ENCODE assay signal across 8 cellular contexts in genomic region chr17:50101346-50102163, GRCh38. TPM values are rescaled to one million over a fixed set of nuclear protein-coding genes. Genes with fewer than 3 reads are reported as not detected.
DNase-seq lines count a peak whose midpoint lies in the region; ATAC-seq, FAIRE-seq and TF ChIP-seq lines count a peak whose summit lies in the region.

No MANE protein-coding gene starts in this region.

- WGBS in body of pancreas, 2 donors = 34 to 39% methylated on average over 11 to 17 of the region's 17 CpGs
- WGBS in small intestine, 3 donors = 16 to 53% (median 34%) methylated on average over 17 of the region's 17 CpGs

- peak in 68 of 76 experiments; percentile 17 to 90 (median 63) for DNase-seq in HUDEP-2 (lab: John Stamatoyannopoulos, UW; ENCODE audit: unreplicated experiment in 76 of 76)
- peak; percentile 27 to 88 (median 66) for DNase-seq in body of pancreas
- DNase-seq in small intestine = peak; percentile 93
- no peak for DNase-seq in T-helper 2 cell
- no peak for DNase-seq in activated T-cell treated with anti-CD3 and anti-CD28 coated beads for 4 hours

- ATAC-seq in body of pancreas = peak; percentile 15
- ATAC-seq in HG02973 (IDR thresholded peaks at IDR 0.05; ENCODE audit: unreplicated experiment) = no peak
- ATAC-seq in HG02623 (IDR thresholded peaks at IDR 0.05; ENCODE audit: unreplicated experiment) = no peak

- intact Hi-C loops in body of pancreas (cut with DNase I) = no loop called here

- H3K4me3 ChIP-seq in body of pancreas (no peak overlapping the region), small intestine (ENCODE audit: low read depth in 1 of 2, low read length in 2 of 2) (peak overlapping the region in 1 of 2 donors; percentile 5)

- H3K36me3 ChIP-seq in body of pancreas (replicated peaks in 1 of 2; ENCODE audit: insufficient read depth in 1 of 2, low read depth in 2 of 2) = peaks cover 0 to 4% of the 10 kb centered on the region in 2 donors
- H3K36me3 ChIP-seq in small intestine (ENCODE audit: control insufficient read depth in 2 of 2, insufficient read depth in 2 of 2, low read length in 2 of 2) = peaks cover 0 to 10% of the 10 kb centered on the region in 2 donors

- TF ChIP-seq CTCF in body of pancreas (IDR thresholded peaks at IDR 0.05) = no peak

- H3K27ac ChIP-seq in body of pancreas (peak overlapping the region; percentile 60 to 92 (median 84)), layer of hippocampus (ENCODE audit: low read depth, low read length) (peak overlapping the region; percentile 86), small intestine (ENCODE audit: low read depth in 1 of 2, low read length in 1 of 2) (peak overlapping the region; percentile 92 to 93)

- peaks cover 69% of the 10 kb centered on the region for H3K4me1 ChIP-seq in body of pancreas
- peaks cover 5 to 6% of the 10 kb centered on the region in 2 donors for H3K4me1 ChIP-seq in small intestine (ENCODE audit: control insufficient read depth in 2 of 2, insufficient read depth in 1 of 2, low read depth in 1 of 2, low read length in 1 of 2)

- peak in 1 of 3 donors; percentile 16 for TF ChIP-seq POLR2A in body of pancreas (IDR thresholded peaks at IDR 0.05)

- FAIRE-seq in small intestine (lab: Jason Lieb, UNC) = no peak

- H3K9me3 ChIP-seq in body of pancreas = no peaks in the 10 kb centered on the region
- no peaks in the 10 kb centered on the region for H3K9me3 ChIP-seq in small intestine (ENCODE audit: control insufficient read depth, low read depth)

- H3K27me3 ChIP-seq in body of pancreas (no peaks in the 10 kb centered on the region), layer of hippocampus (ENCODE audit: control insufficient read depth, insufficient read depth, low read length) (no peaks in the 10 kb centered on the region), small intestine (ENCODE audit: control insufficient read depth in 2 of 2, insufficient read depth in 2 of 2, low read length in 2 of 2) (no peaks in the 10 kb centered on the region)

RNA-seq across cellular contexts. Expression of gene PDK2, which starts 6.4 kb away (rescaled TPM):
- 100 to 1,000 TPM in 1 of 2 donors, 10 to 100 TPM in 1; 27.0 to 119 TPM for total RNA-seq in body of pancreas
- 10 to 100 TPM; 27.2 to 39.6 (median 34.0) TPM for polyA plus RNA-seq in small intestine

RNA-seq across cellular contexts. Expression of gene SAMD14, which starts 28.4 kb away (rescaled TPM):
- not detected for total RNA-seq in body of pancreas
- polyA plus RNA-seq in small intestine = 1 to 10 TPM in 1 of 3 donors, under 1 TPM in 2; 0.54 to 2.1 (median 0.67) TPM

RNA-seq across cellular contexts. Expression of gene ITGA3, which starts 45.6 kb away (rescaled TPM):
- 10 to 100 TPM; 31.0 to 36.3 TPM for total RNA-seq in body of pancreas
- polyA plus RNA-seq in small intestine = 10 to 100 TPM; 53.5 to 96.4 (median 75.7) TPM

RNA-seq across cellular contexts. Expression of gene PPP1R9B, which starts 48.9 kb away (rescaled TPM):
- 10 to 100 TPM; 20.0 to 31.0 TPM for total RNA-seq in body of pancreas
- polyA plus RNA-seq in small intestine = 10 to 100 TPM; 14.1 to 25.7 (median 17.4) TPM

Comparison
In these comparisons a context has a peak if more than half of its experiments do, and no peak if none do; other contexts are left out.
1. DNase-seq: peak in HUDEP-2 (68 of 76), body of pancreas (4 of 4) and small intestine (single experiment); none in T-helper 2 cell (0 of 5) and activated T-cell treated with anti-CD3 and anti-CD28 coated beads for 4 hours (single experiment).
2. Peak in every context shown above with its lines, with median percentiles within 50 percentile points of each other: H3K27ac ChIP-seq.